18 cellular contexts compared by ENCODE assay signal in the genomic region with DNA sequence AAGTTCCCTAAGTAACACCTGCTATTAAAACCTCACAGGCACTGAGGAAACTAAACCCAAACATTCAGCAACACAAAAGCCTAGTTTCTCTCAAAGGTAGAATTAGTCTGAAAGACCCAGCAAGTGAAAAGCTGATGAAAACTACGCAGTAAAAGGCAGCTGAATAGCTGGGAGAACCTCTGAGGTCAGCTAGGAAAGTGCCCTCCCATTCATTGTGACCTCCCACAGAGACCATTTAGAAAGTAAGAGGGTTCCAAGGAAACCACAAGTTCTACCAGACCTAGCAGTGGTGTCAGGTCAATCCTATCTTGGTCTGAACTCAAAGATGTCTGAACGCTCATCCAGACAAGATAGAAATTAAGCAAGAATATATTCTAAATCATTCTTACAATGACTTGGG.
DNase-seq lines count a peak whose midpoint lies in the region; ATAC-seq, FAIRE-seq and TF ChIP-seq lines count a peak whose summit lies in the region.
"Had no signal": no experiment of that assay in that cellular context is flagged by ENCODE, and none has a peak within 500 bp of the region (broad histone marks: within the 10 kb centered on the region; RNA-seq: fewer than 3 reads in every experiment).

No MANE protein-coding gene starts in this region.

- FAIRE-seq in K562 (lab: Jason Lieb, UNC) = peak; percentile 83
- FAIRE-seq in RCC 7860 (lab: Jason Lieb, UNC) = no peak
- FAIRE-seq: HTR-8/SVneo had no signal

- H2BK15ac ChIP-seq in neuronal stem cell (ENCODE audit: low read length) = no peak overlapping the region

- no peak overlapping the region for H2BK120ac ChIP-seq in neuronal stem cell (ENCODE audit: low read depth, low read length)

- no peak overlapping the region for H4K91ac ChIP-seq in neuronal stem cell (ENCODE audit: low read depth, low read length, poor library complexity)

- H2AFZ ChIP-seq in Loucy (ENCODE audit: low read length) = no peak overlapping the region
- H2AFZ ChIP-seq in K562 (ENCODE audit: low read depth, low read length) = no peak overlapping the region
- no peak overlapping the region for H2AFZ ChIP-seq in neuronal stem cell (ENCODE audit: low read length)
- H2AFZ ChIP-seq: PC-9 had no signal

- H3K4me3 ChIP-seq in H7 (ENCODE audit: insufficient read depth, low read depth, low read length) (no peak overlapping the region), Loucy (ENCODE audit: low read length, poor library complexity, severe bottlenecking) (no peak overlapping the region), K562 (no peak overlapping the region), neuronal stem cell (ENCODE audit: low read length in 2 of 2) (no peak overlapping the region)
- H3K4me3 ChIP-seq: PC-9 had no signal

- H4K8ac ChIP-seq in neuronal stem cell (ENCODE audit: low read depth, low read length) = no peak overlapping the region

- no peaks in the 10 kb centered on the region for H3F3A ChIP-seq in Loucy (ENCODE audit: low read depth)

- no peak for TF ChIP-seq POLR2A in K562 (conservative IDR thresholded peaks at IDR 0.05)

- peak; percentile 66 for ATAC-seq in K562
- ATAC-seq in GM19035 (IDR thresholded peaks at IDR 0.05; ENCODE audit: unreplicated experiment) = no peak
- ATAC-seq in HG03565 (IDR thresholded peaks at IDR 0.05; ENCODE audit: unreplicated experiment) = no peak

- no peak overlapping the region for H3K18ac ChIP-seq in neuronal stem cell (ENCODE audit: low read length)

- H3K79me1 ChIP-seq in neuronal stem cell (ENCODE audit: low read depth, low read length) = no peaks in the 10 kb centered on the region

- no peaks in the 10 kb centered on the region for H3K9me1 ChIP-seq in K562 (ENCODE audit: control insufficient read depth, insufficient read depth, low read length)

- H3K79me2 ChIP-seq in Loucy (ENCODE audit: insufficient read depth, low read length) (peaks cover 73% of the 10 kb centered on the region), K562 (ENCODE audit: control insufficient read depth, insufficient read depth, low read length) (no peaks in the 10 kb centered on the region)

- no peak overlapping the region for H3K4ac ChIP-seq in neuronal stem cell (ENCODE audit: low read length)

- peaks cover 16% of the 10 kb centered on the region for H3K9me3 ChIP-seq in Loucy (ENCODE audit: insufficient read depth, low read depth, low read length)
- H3K9me3 ChIP-seq in K562 (replicated peaks; ENCODE audit: control insufficient read depth, insufficient read depth, low read depth, low read length) = peaks cover 3% of the 10 kb centered on the region; the same call in 1 of the 2 replicates
- H3K9me3 ChIP-seq in neuronal stem cell (replicated peaks in 1 of 2; ENCODE audit: control insufficient read depth in 2 of 2, insufficient read depth in 1 of 2, low read depth in 1 of 2, low read length in 2 of 2) = peaks cover 4 to 24% of the 10 kb centered on the region in 2 donors

- no peaks in the 10 kb centered on the region for H3K9me2 ChIP-seq in Loucy (replicated peaks; ENCODE audit: low read depth, low read length)

- no peak for TF ChIP-seq RAD21 in K562 (CRISPR knock-in tag; conservative IDR thresholded peaks at IDR 0.05 in 1 of 2, IDR thresholded peaks at IDR 0.05 in 1 of 2)

- no peak overlapping the region for H2BK12ac ChIP-seq in neuronal stem cell (ENCODE audit: low read length)

- intact Hi-C loops in K562 (cut with micrococcal nuclease) = no loop called here

- in situ Hi-C loops in K562 (cut with MboI) = no loop called here

- POLR2A ChIA-PET in K562 (lab: Yijun Ruan, JAX) = interaction anchor here (0.6 kb wide), 1 partner anchor 524 kb away, joined by 3 read pairs; no protein-coding TSS in a partner anchor

- WGBS in K562 (ENCODE audit: insufficient coverage, low coverage, missing lambda C conversion rate) = 33% methylated on average over 2 of the region's 2 CpGs
- WGBS in neuronal stem cell (ENCODE audit: extremely low coverage in 2 of 2, insufficient read length in 2 of 2, insufficient replicate concordance in 1 of 2), 2 donors = no CpG with 5 or more reads among the region's 2 CpGs

- H3K36me3 ChIP-seq in H7 (replicated peaks; ENCODE audit: control insufficient read depth, insufficient read depth, low read length) (no peaks in the 10 kb centered on the region), Loucy (ENCODE audit: insufficient read depth, low read length) (peaks cover 45% of the 10 kb centered on the region), K562 (ENCODE audit: control insufficient read depth, insufficient read depth, low read length) (no peaks in the 10 kb centered on the region; the same call in 2 of the 3 replicates), neuronal stem cell (replicated peaks in 1 of 2; ENCODE audit: control insufficient read depth in 2 of 2, insufficient read depth in 2 of 2, low read length in 2 of 2) (peaks cover 5 to 47% of the 10 kb centered on the region in 2 donors)

- no peak overlapping the region for H2BK5ac ChIP-seq in neuronal stem cell (ENCODE audit: low read length)

- H3K9ac ChIP-seq in Loucy (ENCODE audit: low read depth, low read length, poor library complexity, severe bottlenecking) = peak overlapping the region; percentile 17
- H3K9ac ChIP-seq in K562 (ENCODE audit: insufficient read depth in 1 of 2, low read depth in 2 of 2, low read length in 2 of 2) = no peak overlapping the region
- H3K9ac ChIP-seq in neuronal stem cell (ENCODE audit: low read depth, low read length, poor library complexity) = no peak overlapping the region

- no TSS peak for BruUV-seq in K562 (replicated peaks; lab: Mats Ljungman, UMichigan)

- DNase-seq in H7 (peak; percentile 49), K562 (ENCODE audit: extremely low read depth in 1 of 4, low spot score in 3 of 4) (peak in 2 of 4 experiments; percentile 9 to 15), neuronal stem cell (ENCODE audit: low spot score) (peak; percentile 61), RCC 7860 (ENCODE audit: low spot score) (no peak)
- DNase-seq: ACHN; CD4-positive, CD25-positive, alpha-beta regulatory T cell; DMS79; GDM1; MM.1S; NCI-H187 treated with DMSO at 0.1 percent for 48 hours; NCI-H524 treated with DMSO at 0.1 percent for 48 hours; NK-92 treated with Interleukin-12 subunit alpha and Interleukin-12 subunit beta, amount 100 ng/mL, for 24 hours; PC-9; T-helper 1 cell had no signal

- H3K27me3 ChIP-seq in H7 (ENCODE audit: control insufficient read depth, insufficient read depth, low read length) = no peaks in the 10 kb centered on the region
- H3K27me3 ChIP-seq in Loucy (ENCODE audit: insufficient read depth, low read length, poor library complexity, severe bottlenecking) = no peaks in the 10 kb centered on the region
- no peaks in the 10 kb centered on the region for H3K27me3 ChIP-seq in K562 (ENCODE audit: control insufficient read depth in 2 of 2, insufficient read depth in 2 of 2, low read length in 2 of 2)
- no peaks in the 10 kb centered on the region for H3K27me3 ChIP-seq in neuronal stem cell (ENCODE audit: control insufficient read depth in 3 of 3, insufficient read depth in 3 of 3, low read depth in 1 of 3, low read length in 3 of 3)

- H3K23ac ChIP-seq in neuronal stem cell (ENCODE audit: low read depth, low read length, poor library complexity) = no peak overlapping the region

- CTCF ChIA-PET in K562 (lab: Yijun Ruan, JAX; ENCODE audit: low intra/inter-chr PET ratio) = no interaction called here

- no peak overlapping the region for H2AK5ac ChIP-seq in neuronal stem cell (ENCODE audit: low read depth, low read length)

- no peak for TF ChIP-seq EP300 in K562 (IDR thresholded peaks at IDR 0.05; ENCODE audit: low read length)

- no peak for TF ChIP-seq CTCF in Loucy (conservative IDR thresholded peaks at IDR 0.05; ENCODE audit: low read length)
- no peak for TF ChIP-seq CTCF in K562 (IDR thresholded peaks at IDR 0.05 in 2 of 3, conservative IDR thresholded peaks at IDR 0.05 in 1 of 3; ENCODE audit: insufficient read depth in 2 of 3, low read depth in 1 of 3, low read length in 3 of 3)

- H3K4me1 ChIP-seq in Loucy (ENCODE audit: insufficient read depth, low read length, poor library complexity, severe bottlenecking) = peaks cover 58% of the 10 kb centered on the region
- H3K4me1 ChIP-seq in K562 (replicated peaks in 1 of 2; ENCODE audit: control insufficient read depth in 2 of 2, insufficient read depth in 2 of 2, low read length in 2 of 2) = no peaks in the 10 kb centered on the region
- peaks cover 12 to 35% of the 10 kb centered on the region in 2 donors for H3K4me1 ChIP-seq in neuronal stem cell (ENCODE audit: control insufficient read depth in 2 of 2, insufficient read depth in 1 of 2, low read depth in 1 of 2, low read length in 2 of 2)

- H3K4me2 ChIP-seq in Loucy (ENCODE audit: low read depth, low read length, poor library complexity, severe bottlenecking) (peak overlapping the region; percentile 32), K562 (ENCODE audit: insufficient read depth, low read length) (no peak overlapping the region), neuronal stem cell (ENCODE audit: insufficient read depth, low read length, poor library complexity, severe bottlenecking) (no peak overlapping the region)
- H3K4me2 ChIP-seq: PC-9 had no signal

- no peak overlapping the region for H3K27ac ChIP-seq in K562 (ENCODE audit: extremely low read depth, low read depth, low read length)
- no peak overlapping the region for H3K27ac ChIP-seq in neuronal stem cell (replicated peaks; ENCODE audit: low read length)
- H3K27ac ChIP-seq: PC-9 had no signal

- H4K20me1 ChIP-seq in Loucy (ENCODE audit: insufficient read depth, low read length, poor library complexity, severe bottlenecking) (peaks cover 7% of the 10 kb centered on the region), K562 (replicated peaks; ENCODE audit: control insufficient read depth, insufficient read depth, low read length) (no peaks in the 10 kb centered on the region)

- no peak overlapping the region for H3K14ac ChIP-seq in neuronal stem cell (ENCODE audit: low read length)

TF ChIP-seq in K562, 482 proteins besides CTCF, POLR2A, EP300 and RAD21 (continues in another document):
- no peak for TF ChIP-seq TEAD2 (tag; IDR thresholded peaks at IDR 0.05)
- TF ChIP-seq, protein P1, sequence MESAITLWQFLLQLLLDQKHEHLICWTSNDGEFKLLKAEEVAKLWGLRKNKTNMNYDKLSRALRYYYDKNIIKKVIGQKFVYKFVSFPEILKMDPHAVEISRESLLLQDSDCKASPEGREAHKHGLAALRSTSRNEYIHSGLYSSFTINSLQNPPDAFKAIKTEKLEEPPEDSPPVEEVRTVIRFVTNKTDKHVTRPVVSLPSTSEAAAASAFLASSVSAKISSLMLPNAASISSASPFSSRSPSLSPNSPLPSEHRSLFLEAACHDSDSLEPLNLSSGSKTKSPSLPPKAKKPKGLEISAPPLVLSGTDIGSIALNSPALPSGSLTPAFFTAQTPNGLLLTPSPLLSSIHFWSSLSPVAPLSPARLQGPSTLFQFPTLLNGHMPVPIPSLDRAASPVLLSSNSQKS (CRISPR knock-in tag; IDR thresholded peaks at IDR 0.05) = no peak
